In the genomic region with DNA sequence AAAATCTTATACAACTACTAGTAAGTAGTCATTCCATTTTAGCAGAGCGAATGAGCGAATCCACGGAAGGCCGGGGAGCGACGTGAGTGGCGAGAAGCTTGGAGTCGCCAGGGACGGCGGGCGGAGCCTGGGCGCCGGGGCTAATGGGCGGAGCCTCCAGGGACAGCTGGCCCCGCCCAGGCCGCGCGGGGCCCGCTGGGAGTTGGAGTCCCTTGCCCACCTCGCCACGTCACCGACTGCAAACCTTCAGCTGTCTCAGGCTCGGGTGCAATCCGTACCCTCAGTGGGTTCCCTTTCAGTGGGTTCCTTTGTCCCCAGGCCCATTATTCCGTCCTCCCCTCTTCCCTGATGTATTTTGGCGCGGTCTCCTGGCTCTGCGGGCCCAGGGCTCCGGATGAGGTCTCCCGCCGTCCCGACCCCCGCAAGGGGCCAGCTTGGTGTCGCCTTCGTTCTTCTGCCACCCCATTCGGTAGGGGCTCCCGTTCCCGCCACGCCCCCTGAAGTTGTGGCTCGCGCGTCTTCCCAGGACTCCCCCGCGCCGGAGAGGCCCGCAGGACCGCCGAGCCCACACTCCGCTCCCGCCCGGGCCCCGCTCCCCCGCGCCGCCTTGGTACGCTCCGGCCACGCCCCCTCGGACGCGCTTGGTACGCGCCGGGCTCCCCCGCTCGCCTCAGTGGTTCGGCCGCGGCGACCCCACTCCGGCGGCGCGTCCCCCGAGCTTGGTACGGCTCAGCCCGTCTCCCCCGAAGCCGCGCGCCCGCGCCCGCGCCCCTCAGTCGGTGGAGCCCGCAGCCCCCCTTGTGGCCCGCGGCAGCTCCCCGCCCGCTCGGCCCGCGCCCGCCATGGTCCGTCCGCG, we compare ENCODE assay signal across 8 cellular contexts. TPM values are rescaled to one million over a fixed set of nuclear protein-coding genes. Genes with fewer than 3 reads are reported as not detected.
DNase-seq lines count a peak whose midpoint lies in the region; ATAC-seq and TF ChIP-seq lines count a peak whose summit lies in the region.

A gene (plus strand): TSS at position 673 of the 856 bp plus-strand sequence.

- peak; percentile 87 for ATAC-seq in CD4-positive, alpha-beta T cell (ENCODE audit: poor library complexity)
- ATAC-seq in GM19467 (IDR thresholded peaks at IDR 0.05; ENCODE audit: unreplicated experiment) (peak; percentile 64), memory B cell (ENCODE audit: low read depth) (peak; percentile 86)

- POLR2A ChIA-PET in CD4-positive, alpha-beta T cell (lab: Charles Lee): interaction anchor here (0.8 to 4.4 kb wide), 19 partner anchors 10 to 525 kb away, joined by 3 to 75 read pairs (median 5); a partner anchor contains a TSS

- CTCF ChIA-PET in CD4-positive, alpha-beta T cell (lab: Charles Lee): interaction anchor here (0.9 to 1.9 kb wide), 3 partner anchors 19 to 42 kb away, joined by 3 to 5 read pairs (median 4); a partner anchor contains a TSS

- H3K9me3 Mint-ChIP-seq in CD4-positive, alpha-beta T cell: no peaks in the 10 kb centered on the region
- peaks cover 6% of the 10 kb centered on the region for H3K9me3 Mint-ChIP-seq in memory B cell

- H3K27me3 Mint-ChIP-seq in CD4-positive, alpha-beta T cell: no peaks in the 10 kb centered on the region
- no peaks in the 10 kb centered on the region for H3K27me3 Mint-ChIP-seq in memory B cell

- no peak for TF ChIP-seq CTCF in CD4-positive, alpha-beta T cell (IDR thresholded peaks at IDR 0.05)

- H3K4me3 Mint-ChIP-seq in CD4-positive, alpha-beta T cell: peak within 1 kb of the TSS; percentile 98
- peak within 1 kb of the TSS; percentile 90 for H3K4me3 Mint-ChIP-seq in memory B cell

- intact Hi-C loops in CD4-positive, alpha-beta T cell (cut with DNase I, micrococcal nuclease): loop anchor here (1.0 to 5.0 kb wide), 5 partner anchors 17 to 33 kb away; a partner anchor contains a TSS

- no peaks in the 10 kb centered on the region for H3K9me3 ChIP-seq in CD4-positive, alpha-beta T cell (ENCODE audit: control insufficient read depth, low read length)
- H3K9me3 ChIP-seq in effector memory CD4-positive, alpha-beta T cell (ENCODE audit: control insufficient read depth, low read length): no peaks in the 10 kb centered on the region

- H3K27ac ChIP-seq in CD4-positive, alpha-beta T cell (ENCODE audit: low read depth, low read length): peak within 1 kb of the TSS; percentile 95
- H3K27ac ChIP-seq in effector memory CD4-positive, alpha-beta T cell (ENCODE audit: insufficient read depth, low read length, poor library complexity, severe bottlenecking): peak within 1 kb of the TSS; percentile 95

- H3K36me3 ChIP-seq in effector memory CD4-positive, alpha-beta T cell (ENCODE audit: control insufficient read depth, insufficient read depth, low read length): peaks cover 8% of the 10 kb centered on the region

- peak within 1 kb of the TSS; percentile 98 for H3K4me3 ChIP-seq in effector memory CD4-positive, alpha-beta T cell (ENCODE audit: insufficient read depth, low read depth, low read length, poor library complexity, severe bottlenecking)

- H3K4me1 Mint-ChIP-seq in CD4-positive, alpha-beta T cell (ENCODE audit: low read depth): peaks cover 35% of the 10 kb centered on the region
- H3K4me1 Mint-ChIP-seq in memory B cell: peaks cover 25% of the 10 kb centered on the region

- H3K27ac Mint-ChIP-seq in CD4-positive, alpha-beta T cell: peak within 1 kb of the TSS; percentile 94
- peak within 1 kb of the TSS; percentile 97 for H3K27ac Mint-ChIP-seq in memory B cell

- peak; percentile 77 to 90 (median 82) for DNase-seq in CD4-positive, alpha-beta T cell
- DNase-seq in HS-5 (ENCODE audit: low read depth) (peak; percentile 47), NK-92 (lab: John Stamatoyannopoulos, UW; ENCODE audit: unreplicated experiment) (peak; percentile 25), memory B cell (ENCODE audit: low spot score in 2 of 2) (peak; percentile 91 to 98)
- DNase-seq in activated CD8-positive, alpha-beta memory T cell treated with anti-CD3 and anti-CD28 coated beads for 24 hours: peak; percentile 97
- peak; percentile 76 to 82 (median 78) for DNase-seq in effector memory CD4-positive, alpha-beta T cell
- DNase-seq in stimulated activated CD8-positive, alpha-beta memory T cell treated with anti-CD3 and anti-CD28 coated beads, Interleukin-12 subunit alpha, Interleukin-12 subunit beta, amount 100 ng/mL, for 1 hour (ENCODE audit: low read depth): peak; percentile 76

- H3K27me3 ChIP-seq in CD4-positive, alpha-beta T cell (ENCODE audit: control insufficient read depth, insufficient read depth, low read length): no peaks in the 10 kb centered on the region
- no peaks in the 10 kb centered on the region for H3K27me3 ChIP-seq in effector memory CD4-positive, alpha-beta T cell (replicated peaks; ENCODE audit: control insufficient read depth, insufficient read depth, low read length, poor library complexity, severe bottlenecking)

- peaks cover 23% of the 10 kb centered on the region for H3K36me3 Mint-ChIP-seq in CD4-positive, alpha-beta T cell (ENCODE audit: low read depth)
- peaks cover 3% of the 10 kb centered on the region for H3K36me3 Mint-ChIP-seq in memory B cell

- peaks cover 3% of the 10 kb centered on the region for H3K4me1 ChIP-seq in effector memory CD4-positive, alpha-beta T cell (ENCODE audit: control insufficient read depth, insufficient read depth, low read length, poor library complexity, severe bottlenecking)

RNA-seq across cellular contexts. Expression of the gene that starts here (rescaled TPM):
- total RNA-seq in CD4-positive, alpha-beta T cell: 100 to 1,000 TPM; 127 to 134 TPM

Comparison
In these comparisons a context has a peak if more than half of its experiments do, and no peak if none do; other contexts are left out.
1. Peak in every context shown above with its lines: DNase-seq, ATAC-seq, H3K4me3 ChIP-seq and H3K27ac ChIP-seq.
2. DNase-seq: peak in every context shown above with its lines; median percentile 97 in activated CD8-positive, alpha-beta memory T cell treated with anti-CD3 and anti-CD28 coated beads for 24 hours; 94 in memory B cell; 82 in CD4-positive, alpha-beta T cell; 78 in effector memory CD4-positive, alpha-beta T cell; 76 in stimulated activated CD8-positive, alpha-beta memory T cell treated with anti-CD3 and anti-CD28 coated beads, Interleukin-12 subunit alpha, Interleukin-12 subunit beta, amount 100 ng/mL, for 1 hour; 47 in HS-5; 25 in NK-92.